Comparison of ENCODE assay signal across 11 cellular contexts in genomic region chr18:35526476-35527120, GRCh38. TPM values are rescaled to one million over a fixed set of nuclear protein-coding genes. Genes with fewer than 3 reads are reported as not detected.
A peak's percentile ranks its signal among the peaks of the same experiment; 100 is the strongest.
DNase-seq lines count a peak whose midpoint lies in the region; ATAC-seq, FAIRE-seq and TF ChIP-seq lines count a peak whose summit lies in the region.
"Had no signal": no experiment of that assay in that cellular context is flagged by ENCODE, and none has a peak within 500 bp of the region (broad histone marks: within the 10 kb centered on the region; RNA-seq: fewer than 3 reads in every experiment).

No MANE protein-coding gene starts in this region.

- H3K79me2 ChIP-seq in GM12878 (ENCODE audit: control insufficient read depth, insufficient read depth, low read length) (no peaks in the 10 kb centered on the region), keratinocyte (ENCODE audit: control insufficient read depth, insufficient read depth, low read length) (no peaks in the 10 kb centered on the region)

- POLR2A ChIA-PET in GM12878 (lab: Charles Lee) = no interaction called here

- ATAC-seq in GM12878 = no peak
- ATAC-seq in stimulated activated naive CD8-positive, alpha-beta T cell treated with anti-CD3 and anti-CD28 coated beads, Interleukin-15, amount 100 ng/mL, for 72 hours = no peak
- ATAC-seq: stimulated activated naive B cell treated with anti-CD40 and anti-IgM and Interleukin-4, amounts not matched to agents 10 μg/mL and 1 μg/mL and 100 μg/mL, for 72 hours had no signal

- no peak overlapping the region for H2AFZ ChIP-seq in GM12878 (ENCODE audit: control insufficient read depth, low read depth, low read length)
- no peak overlapping the region for H2AFZ ChIP-seq in keratinocyte (ENCODE audit: control insufficient read depth, low read length)

- H3K4me2 ChIP-seq in GM12878 (ENCODE audit: control insufficient read depth, insufficient read depth) = 0 out of 2 replicates have a peak overlapping the region, but pooled peaks have one; percentile 9
- peak overlapping the region; percentile 60 for H3K4me2 ChIP-seq in keratinocyte (ENCODE audit: control insufficient read depth, extremely low read depth, insufficient read depth, low read depth, low read length)

- intact Hi-C loops in GM12878 (cut with micrococcal nuclease; ENCODE audit: unreplicated experiment) = no loop called here
- intact Hi-C loops in transverse colon (cut with DNase I; ENCODE audit: low total_unique reads) = no loop called here

- H3K9ac ChIP-seq in GM12878 (ENCODE audit: control insufficient read depth, insufficient read depth, low read length) (no peak overlapping the region), keratinocyte (ENCODE audit: control insufficient read depth, extremely low read depth, insufficient read depth, low read length) (no peak overlapping the region)

- RAD21 ChIA-PET in GM12878 (lab: Charles Lee; ENCODE audit: unreplicated experiment) = interaction anchor here (0.8 kb wide), 1 partner anchor 181 kb away, joined by 3 read pairs; no protein-coding TSS in a partner anchor

- 29% methylated on average over 4 of the region's 5 CpGs for WGBS in GM12878 (ENCODE audit: insufficient coverage, insufficient replicate concordance, low lambda C conversion rate, missing lambda C conversion rate)
- WGBS in transverse colon (ENCODE audit: low coverage in 1 of 2), 2 donors = 27% methylated on average over 2 of the region's 5 CpGs; no CpG with 5 or more reads in 1 of the 2 donors

- H3K36me3 ChIP-seq in GM12878 (ENCODE audit: control insufficient read depth in 2 of 2, insufficient read depth in 2 of 2, low read length in 1 of 2) = no peaks in the 10 kb centered on the region
- no peaks in the 10 kb centered on the region for H3K36me3 ChIP-seq in keratinocyte (ENCODE audit: control insufficient read depth in 2 of 2, extremely low read depth in 1 of 2, insufficient read depth in 2 of 2, low read length in 2 of 2)
- no peaks in the 10 kb centered on the region for H3K36me3 ChIP-seq in transverse colon
- H3K36me3 ChIP-seq: prostate gland had no signal

- peaks cover 11% of the 10 kb centered on the region for H3K4me1 Mint-ChIP-seq in stimulated activated naive CD8-positive, alpha-beta T cell treated with anti-CD3 and anti-CD28 coated beads, Interleukin-15, amount 100 ng/mL, for 72 hours

- no peak for TF ChIP-seq POLR2A in GM12878 (IDR thresholded peaks at IDR 0.05; ENCODE audit: low read depth, low read length)
- no peak for TF ChIP-seq POLR2A in transverse colon (IDR thresholded peaks at IDR 0.05)

- no peaks in the 10 kb centered on the region for H3K9me1 ChIP-seq in keratinocyte (ENCODE audit: control insufficient read depth, extremely low read depth, insufficient read depth, low read length)

- H3K27me3 ChIP-seq in GM12878 (replicated peaks in 1 of 2; ENCODE audit: control insufficient read depth in 2 of 2, insufficient read depth in 2 of 2, low read length in 1 of 2) = peaks cover 0 to 3% of the 10 kb centered on the region in 2 experiments; a peak in 2 of 4 replicates
- no peaks in the 10 kb centered on the region for H3K27me3 ChIP-seq in keratinocyte (ENCODE audit: control insufficient read depth, extremely low read depth, insufficient read depth, low read length)
- H3K27me3 ChIP-seq in transverse colon = no peaks in the 10 kb centered on the region

- FAIRE-seq in GM12878 (lab: Jason Lieb, UNC) (no peak), keratinocyte (lab: Jason Lieb, UNC) (peak; percentile 58)

- TF ChIP-seq RAD21 in GM12878 (IDR thresholded peaks at IDR 0.05; ENCODE audit: insufficient read depth, low read depth, low read length) = no peak

- peak; percentile 44 for DNase-seq in NCI-H345 (lab: John Stamatoyannopoulos, UW)
- no peak for DNase-seq in NCI-H345 treated with DMSO at 0.1 percent for 48 hours (lab: John Stamatoyannopoulos, UW; ENCODE audit: unreplicated experiment)
- no peak for DNase-seq in GM12878 (ENCODE audit: low read depth, low spot score)
- no peak for DNase-seq in keratinocyte (ENCODE audit: low read depth, low spot score)
- peak; percentile 18 for DNase-seq in transverse colon
- no peak for DNase-seq in stimulated activated naive CD8-positive, alpha-beta T cell treated with anti-CD3 and anti-CD28 coated beads, Interleukin-15, amount 100 ng/mL, for 72 hours
- no peak for DNase-seq in UCSD-AML1 (lab: John Stamatoyannopoulos, UW; ENCODE audit: unreplicated experiment)
- DNase-seq in activated CD4-positive, alpha-beta T cell treated with anti-CD3 and anti-CD28 coated beads for 4 hours = no peak
- DNase-seq: stimulated activated naive B cell treated with anti-CD40 and anti-IgM and Interleukin-4, amounts not matched to agents 10 μg/mL and 1 μg/mL and 100 μg/mL, for 72 hours had no signal

- in situ Hi-C loops in GM12878 (cut with MboI) = no loop called here
- in situ Hi-C loops in transverse colon (cut with MboI; ENCODE audit: low pct_ligation_motif_present in 1 of 4, low pct_unique_long_range_greater_than_20kb in 1 of 4, low sequenced_read_pairs in 3 of 4) = no loop called here

- H4K20me1 ChIP-seq in GM12878 (ENCODE audit: control insufficient read depth, insufficient read depth) = no peaks in the 10 kb centered on the region
- no peaks in the 10 kb centered on the region for H4K20me1 ChIP-seq in keratinocyte (ENCODE audit: control insufficient read depth, extremely low read depth, insufficient read depth, low read length)

- dilution Hi-C loops in keratinocyte (cut with MboI; ENCODE audit: extremely low pct_ligation_motif_present, low sequenced_read_pairs) = no loop called here

- CTCF ChIA-PET in GM12878 (lab: Yijun Ruan, JAX) = interaction anchor here (1.0 to 1.6 kb wide), 4 partner anchors 36 to 134 kb away, joined by 3 read pairs; no protein-coding TSS in a partner anchor

- TF ChIP-seq CTCF in GM12878 (IDR thresholded peaks at IDR 0.05 in 2 of 3, conservative IDR thresholded peaks at IDR 0.05 in 1 of 3; ENCODE audit: control insufficient read depth in 2 of 3, extremely low read depth in 1 of 3, insufficient read depth in 1 of 3, low read depth in 3 of 3, low read length in 3 of 3) (no peak), keratinocyte (optimal IDR thresholded peaks at IDR 0.05 in 1 of 3, IDR thresholded peaks at IDR 0.05 in 1 of 3, conservative IDR thresholded peaks at IDR 0.05 in 1 of 3; ENCODE audit: extremely low read depth in 1 of 3, insufficient read depth in 2 of 3, low read length in 3 of 3) (no peak), transverse colon (IDR thresholded peaks at IDR 0.05) (no peak)

- no peak overlapping the region for H3K27ac Mint-ChIP-seq in stimulated activated naive CD8-positive, alpha-beta T cell treated with anti-CD3 and anti-CD28 coated beads, Interleukin-15, amount 100 ng/mL, for 72 hours
- H3K27ac Mint-ChIP-seq: activated naive CD8-positive, alpha-beta T cell; stimulated activated naive B cell treated with anti-CD40 and anti-IgM and Interleukin-4, amounts not matched to agents 10 μg/mL and 1 μg/mL and 100 μg/mL, for 72 hours had no signal

- H3K27ac ChIP-seq in GM12878 (ENCODE audit: control insufficient read depth, insufficient read depth) = no peak overlapping the region
- H3K27ac ChIP-seq in keratinocyte (ENCODE audit: control insufficient read depth, insufficient read depth, low read length) = no peak overlapping the region
- peak overlapping the region in 1 of 4 donors; percentile 26 for H3K27ac ChIP-seq in transverse colon
- H3K27ac ChIP-seq: prostate gland had no signal

- H3K4me1 ChIP-seq in GM12878 (ENCODE audit: control insufficient read depth, insufficient read depth, low read length) (no peaks in the 10 kb centered on the region), keratinocyte (ENCODE audit: control insufficient read depth, extremely low read depth, insufficient read depth, low read length) (peaks cover 13% of the 10 kb centered on the region), transverse colon (peaks cover 0 to 13% (median 6%) of the 10 kb centered on the region in 4 donors)
- H3K4me1 ChIP-seq: prostate gland had no signal

- H3K27me3 Mint-ChIP-seq in stimulated activated naive CD8-positive, alpha-beta T cell treated with anti-CD3 and anti-CD28 coated beads, Interleukin-15, amount 100 ng/mL, for 72 hours = peaks cover 49% of the 10 kb centered on the region

- peaks cover 16% of the 10 kb centered on the region in 2 donors for H3K9me3 Mint-ChIP-seq in stimulated activated naive CD8-positive, alpha-beta T cell treated with anti-CD3 and anti-CD28 coated beads, Interleukin-15, amount 100 ng/mL, for 72 hours

- H3K4me3 ChIP-seq in GM12878 (no peak overlapping the region), keratinocyte (ENCODE audit: control insufficient read depth in 2 of 3, extremely low read depth in 1 of 3, insufficient read depth in 2 of 3, low read depth in 1 of 3, low read length in 3 of 3) (no peak overlapping the region), transverse colon (no peak overlapping the region)
- H3K4me3 ChIP-seq: prostate gland had no signal

- H3K9me3 ChIP-seq in GM12878 (replicated peaks; ENCODE audit: control insufficient read depth, insufficient read depth, low read length) (no peaks in the 10 kb centered on the region; the same call in 2 of the 3 replicates), keratinocyte (ENCODE audit: control insufficient read depth, low read depth, low read length) (no peaks in the 10 kb centered on the region), transverse colon (no peaks in the 10 kb centered on the region)
- H3K9me3 ChIP-seq: prostate gland had no signal

- TF ChIP-seq EP300 in GM12878 (IDR thresholded peaks at IDR 0.05; ENCODE audit: borderline replicate concordance in 1 of 2, control insufficient read depth in 1 of 2, low read depth in 2 of 2, low read length in 2 of 2) = no peak
- no peak for TF ChIP-seq EP300 in transverse colon (IDR thresholded peaks at IDR 0.05; ENCODE audit: low read depth)

- H3K4me3 Mint-ChIP-seq in stimulated activated naive CD8-positive, alpha-beta T cell treated with anti-CD3 and anti-CD28 coated beads, Interleukin-15, amount 100 ng/mL, for 72 hours = no peak overlapping the region
- H3K4me3 Mint-ChIP-seq: activated naive CD8-positive, alpha-beta T cell; stimulated activated naive B cell treated with anti-CD40 and anti-IgM and Interleukin-4, amounts not matched to agents 10 μg/mL and 1 μg/mL and 100 μg/mL, for 72 hours had no signal

- SMC1A ChIA-PET in GM12878 (lab: Charles Lee; ENCODE audit: uncharacterized antibody, unreplicated experiment) = interaction anchor here (0.5 to 2.7 kb wide), 3 partner anchors 15 to 311 kb away, joined by 3 to 11 read pairs (median 4); no protein-coding TSS in a partner anchor

- no TSS peak for BruUV-seq in GM12878 (replicated peaks; lab: Mats Ljungman, UMichigan)

RNA-seq across cellular contexts. Expression of gene INO80C, which starts 28.8 kb away (rescaled TPM):
- total RNA-seq in GM12878 (2013; cell fraction: nucleolus; rRNA removed) = 39.2 and 40.2 TPM in 2 replicates
- total RNA-seq in GM12878 (2014; rRNA removed) (9.8 and 9.9 TPM in 2 replicates), GM12878 (2014; rRNA removed; fragmentation: Illumina TruSeq; extraction: Trizol) (16.0 and 18.1 TPM in 2 replicates), GM12878 (2021) (29.3 and 30.7 TPM in 2 replicates), transverse colon (100 to 1,000 TPM in 1 of 4 donors, 10 to 100 TPM in 3; 10.2 to 277 (median 18.0) TPM)
- 17.9 TPM for polyA plus RNA-seq in GM12878 (2011; ENCODE audit: low read depth)
- polyA plus RNA-seq in GM12878 (2011; rRNA removed) (31.3 and 31.6 TPM in 2 replicates), GM12878 (2014; fragmentation: Illumina TruSeq; extraction: Trizol) (32.8 and 34.2 TPM in 2 replicates), GM12878 (2014; fragmentation: Nextera tagmentation; extraction: Ambion mirVana) (10 to 100 TPM; 25.0 to 31.6 TPM), GM12878 (2014; rRNA removed) (29.7 and 43.2 TPM in 2 replicates), GM12878 (2016; fragmentation: Nextera tagmentation; extraction: Ambion mirVana) (10 to 100 TPM; 28.3 to 30.9 TPM), keratinocyte (41.6 to 54.7 TPM (median 43.7 TPM) in 3 replicates)
- polyA plus RNA-seq in GM12878 (2011; cell fraction: cytosol; rRNA removed) = 27.9 and 34.4 TPM in 2 replicates
- polyA plus RNA-seq in GM12878 (2011; cell fraction: nucleus; rRNA removed) = 29.8 and 31.2 TPM in 2 replicates
- 15.2 and 16.8 TPM in 2 replicates for polyA plus RNA-seq in GM12878 (2012)
- 13.2 and 19.6 TPM in 2 replicates for polyA minus RNA-seq in GM12878 (2011; rRNA and poly(A)+ RNA removed)
- 4.9 and 10.4 TPM in 2 replicates for polyA minus RNA-seq in GM12878 (2011; cell fraction: cytosol; rRNA and poly(A)+ RNA removed)
- polyA minus RNA-seq in GM12878 (2011; cell fraction: nucleus; rRNA and poly(A)+ RNA removed) = 9.2 and 15.2 TPM in 2 replicates
- polyA plus RNA-seq in keratinocyte (2011; ENCODE audit: low read depth) = 24.0 TPM
- 30.4 and 32.9 TPM in 2 replicates for polyA plus RNA-seq in keratinocyte (2011; cell fraction: cytosol; rRNA removed)
- polyA plus RNA-seq in keratinocyte (2011; cell fraction: nucleus; rRNA removed) = 48.2 and 56.9 TPM in 2 replicates
- 27.2 and 40.3 TPM in 2 replicates for polyA plus RNA-seq in keratinocyte (2012; ENCODE audit: low replicate concordance)
- 19.7 to 32.4 TPM (median 20.8 TPM) in 3 replicates for polyA minus RNA-seq in keratinocyte
- polyA minus RNA-seq in keratinocyte (2011; cell fraction: cytosol; rRNA and poly(A)+ RNA removed) = 24.6 TPM
- 12.5 and 15.1 TPM in 2 replicates for polyA minus RNA-seq in keratinocyte (2011; cell fraction: nucleus; rRNA and poly(A)+ RNA removed)

RNA-seq across cellular contexts. Expression of gene GALNT1, which starts 54.9 kb away (rescaled TPM):
- total RNA-seq in GM12878 (2013; cell fraction: nucleolus; rRNA removed) = 54.0 and 55.0 TPM in 2 replicates
- total RNA-seq in GM12878 (2014; rRNA removed) (33.4 and 38.3 TPM in 2 replicates), GM12878 (2014; rRNA removed; fragmentation: Illumina TruSeq; extraction: Trizol) (49.5 and 51.3 TPM in 2 replicates), GM12878 (2021) (53.7 and 56.5 TPM in 2 replicates), transverse colon (10 to 100 TPM; 21.7 to 86.8 (median 57.6) TPM)
- polyA plus RNA-seq in GM12878 (2011; ENCODE audit: low read depth) = 12.6 TPM
- polyA plus RNA-seq in GM12878 (2011; rRNA removed) (45.5 and 65.5 TPM in 2 replicates), GM12878 (2014; fragmentation: Illumina TruSeq; extraction: Trizol) (41.9 and 51.7 TPM in 2 replicates), GM12878 (2014; fragmentation: Nextera tagmentation; extraction: Ambion mirVana) (10 to 100 TPM; 16.6 to 18.4 TPM), GM12878 (2014; rRNA removed) (24.5 and 26.3 TPM in 2 replicates), GM12878 (2016; fragmentation: Nextera tagmentation; extraction: Ambion mirVana) (1 to 10 TPM; 8.0 to 9.0 TPM), keratinocyte (48.1 to 69.4 TPM (median 48.2 TPM) in 3 replicates)
- 16.3 and 17.2 TPM in 2 replicates for polyA plus RNA-seq in GM12878 (2011; cell fraction: cytosol; rRNA removed)
- polyA plus RNA-seq in GM12878 (2011; cell fraction: nucleus; rRNA removed) = 9.9 TPM in 2 replicates
- 14.0 and 17.7 TPM in 2 replicates for polyA plus RNA-seq in GM12878 (2012)
- 34.6 and 61.2 TPM in 2 replicates for polyA minus RNA-seq in GM12878 (2011; rRNA and poly(A)+ RNA removed)
- 18.4 and 25.1 TPM in 2 replicates for polyA minus RNA-seq in GM12878 (2011; cell fraction: cytosol; rRNA and poly(A)+ RNA removed)
- 11.2 and 18.2 TPM in 2 replicates for polyA minus RNA-seq in GM12878 (2011; cell fraction: nucleus; rRNA and poly(A)+ RNA removed)
- polyA plus RNA-seq in keratinocyte (2011; ENCODE audit: low read depth) = 20.3 TPM
- 31.7 and 59.5 TPM in 2 replicates for polyA plus RNA-seq in keratinocyte (2011; cell fraction: cytosol; rRNA removed)
- polyA plus RNA-seq in keratinocyte (2011; cell fraction: nucleus; rRNA removed) = 29.7 and 37.9 TPM in 2 replicates
- 34.5 and 40.3 TPM in 2 replicates for polyA plus RNA-seq in keratinocyte (2012; ENCODE audit: low replicate concordance)
- 23.2 to 77.7 TPM (median 50.0 TPM) in 3 replicates for polyA minus RNA-seq in keratinocyte
- polyA minus RNA-seq in keratinocyte (2011; cell fraction: cytosol; rRNA and poly(A)+ RNA removed) = 38.8 TPM
- 25.2 and 55.2 TPM in 2 replicates for polyA minus RNA-seq in keratinocyte (2011; cell fraction: nucleus; rRNA and poly(A)+ RNA removed)

Comparison
In these comparisons a context has a peak if more than half of its experiments do, and no peak if none do; other contexts are left out.
1. DNase-seq: peak in NCI-H345 (single experiment) and transverse colon (single experiment); none in NCI-H345 treated with DMSO at 0.1 percent for 48 hours (single experiment), GM12878 (single experiment), keratinocyte (single experiment), stimulated activated naive CD8-positive, alpha-beta T cell treated with anti-CD3 and anti-CD28 coated beads, Interleukin-15, amount 100 ng/mL, for 72 hours (0 of 2), UCSD-AML1 (single experiment) and activated CD4-positive, alpha-beta T cell treated with anti-CD3 and anti-CD28 coated beads for 4 hours (0 of 2).